9 cellular contexts compared by ENCODE assay signal in the genomic region with DNA sequence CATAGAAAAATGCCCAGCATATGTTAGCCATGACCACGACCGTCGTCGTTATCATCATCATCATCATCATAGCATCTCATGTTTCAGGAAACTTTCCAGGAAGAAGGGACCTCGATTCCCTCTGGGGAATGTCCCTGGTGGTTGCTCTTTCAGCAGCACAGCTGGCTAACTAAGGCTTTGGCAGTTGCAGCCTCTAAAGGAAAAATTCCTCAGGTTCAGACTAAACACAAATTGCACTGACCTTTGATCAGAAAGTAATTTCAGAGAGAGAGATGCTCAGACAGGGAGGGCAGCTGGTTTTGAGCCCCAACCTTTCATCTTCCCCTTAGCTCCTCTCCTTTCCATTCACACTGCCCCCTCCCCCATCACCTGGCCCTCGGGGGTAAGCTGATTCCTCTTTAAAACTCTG. TPM values are rescaled to one million over a fixed set of nuclear protein-coding genes. Genes with fewer than 3 reads are reported as not detected.
DNase-seq lines count a peak whose midpoint lies in the region; ATAC-seq, FAIRE-seq and TF ChIP-seq lines count a peak whose summit lies in the region.
"Had no signal": no experiment of that assay in that cellular context is flagged by ENCODE, and none has a peak within 500 bp of the region (broad histone marks: within the 10 kb centered on the region; RNA-seq: fewer than 3 reads in every experiment).

No MANE protein-coding gene starts in this region.

- H3K27ac Mint-ChIP-seq in stimulated activated naive CD8-positive, alpha-beta T cell treated with anti-CD3 and anti-CD28 coated beads, Interleukin-15, Interleukin-2, amounts not matched to agents 100 ng/mL and 50 ng/mL, for 24 hours = peak overlapping the region; percentile 23
- H3K27ac Mint-ChIP-seq in stimulated activated naive CD8-positive, alpha-beta T cell treated with anti-CD3 and anti-CD28 coated beads, Interleukin-15, amount 100 ng/mL, for 72 hours = no peak overlapping the region
- H3K27ac Mint-ChIP-seq in chondrocyte (ENCODE audit: unreplicated experiment) (peak overlapping the region; percentile 73), immature natural killer cell (no peak overlapping the region)

- H3K27me3 Mint-ChIP-seq in stimulated activated naive CD8-positive, alpha-beta T cell treated with anti-CD3 and anti-CD28 coated beads, Interleukin-15, Interleukin-2, amounts not matched to agents 100 ng/mL and 50 ng/mL, for 24 hours = peaks cover 8% of the 10 kb centered on the region
- H3K27me3 Mint-ChIP-seq in stimulated activated naive CD8-positive, alpha-beta T cell treated with anti-CD3 and anti-CD28 coated beads, Interleukin-15, amount 100 ng/mL, for 72 hours = peaks cover 22% of the 10 kb centered on the region
- H3K27me3 Mint-ChIP-seq in chondrocyte (ENCODE audit: low read depth) (peaks cover 3% of the 10 kb centered on the region), immature natural killer cell (ENCODE audit: low read depth in 3 of 3) (peaks cover under 1 to 5% (median 4%) of the 10 kb centered on the region in 3 donors)

- peaks cover 5% of the 10 kb centered on the region for H3K4me1 Mint-ChIP-seq in stimulated activated naive CD8-positive, alpha-beta T cell treated with anti-CD3 and anti-CD28 coated beads, Interleukin-15, Interleukin-2, amounts not matched to agents 100 ng/mL and 50 ng/mL, for 24 hours (ENCODE audit: low read depth)
- H3K4me1 Mint-ChIP-seq in stimulated activated naive CD8-positive, alpha-beta T cell treated with anti-CD3 and anti-CD28 coated beads, Interleukin-15, amount 100 ng/mL, for 72 hours = peaks cover 10% of the 10 kb centered on the region
- H3K4me1 Mint-ChIP-seq in chondrocyte (ENCODE audit: low read depth) (peaks cover 17% of the 10 kb centered on the region), immature natural killer cell (no peaks in the 10 kb centered on the region)
- H3K4me1 Mint-ChIP-seq: central memory CD8-positive, alpha-beta T cell had no signal

- no peaks in the 10 kb centered on the region for H3K36me3 Mint-ChIP-seq in stimulated activated naive CD8-positive, alpha-beta T cell treated with anti-CD3 and anti-CD28 coated beads, Interleukin-15, Interleukin-2, amounts not matched to agents 100 ng/mL and 50 ng/mL, for 24 hours (ENCODE audit: low read depth)
- H3K36me3 Mint-ChIP-seq in chondrocyte (ENCODE audit: low read depth) (peaks cover 2% of the 10 kb centered on the region), immature natural killer cell (peaks cover 0 to 3% (median 0%) of the 10 kb centered on the region in 3 donors)

- no peak overlapping the region for H3K4me3 Mint-ChIP-seq in stimulated activated naive CD8-positive, alpha-beta T cell treated with anti-CD3 and anti-CD28 coated beads, Interleukin-15, Interleukin-2, amounts not matched to agents 100 ng/mL and 50 ng/mL, for 24 hours
- no peak overlapping the region for H3K4me3 Mint-ChIP-seq in stimulated activated naive CD8-positive, alpha-beta T cell treated with anti-CD3 and anti-CD28 coated beads, Interleukin-15, amount 100 ng/mL, for 72 hours
- H3K4me3 Mint-ChIP-seq in chondrocyte (ENCODE audit: unreplicated experiment) (peak overlapping the region; percentile 8), immature natural killer cell (no peak overlapping the region)
- H3K4me3 Mint-ChIP-seq: activated T-cell treated with anti-CD3 and anti-CD28 coated beads, Interleukin-2, amount 50 U/mL, for 4 hours; central memory CD8-positive, alpha-beta T cell had no signal

- no peak for TF ChIP-seq CTCF in chondrocyte (IDR thresholded peaks at IDR 0.05)

- H3K9me3 Mint-ChIP-seq in stimulated activated naive CD8-positive, alpha-beta T cell treated with anti-CD3 and anti-CD28 coated beads, Interleukin-15, Interleukin-2, amounts not matched to agents 100 ng/mL and 50 ng/mL, for 24 hours = no peaks in the 10 kb centered on the region
- no peaks in the 10 kb centered on the region for H3K9me3 Mint-ChIP-seq in stimulated activated naive CD8-positive, alpha-beta T cell treated with anti-CD3 and anti-CD28 coated beads, Interleukin-15, amount 100 ng/mL, for 72 hours
- H3K9me3 Mint-ChIP-seq in chondrocyte (ENCODE audit: low read depth) (no peaks in the 10 kb centered on the region), immature natural killer cell (no peaks in the 10 kb centered on the region)
- H3K9me3 Mint-ChIP-seq: activated T-cell treated with anti-CD3 and anti-CD28 coated beads, Interleukin-2, amount 50 U/mL, for 4 hours; central memory CD8-positive, alpha-beta T cell had no signal

- no peak for FAIRE-seq in GM19239 (lab: Jason Lieb, UNC)

- ATAC-seq in stimulated activated naive CD8-positive, alpha-beta T cell treated with anti-CD3 and anti-CD28 coated beads, Interleukin-15, amount 100 ng/mL, for 72 hours = no peak
- ATAC-seq: activated T-cell treated with anti-CD3 and anti-CD28 coated beads, Interleukin-2, amount 50 U/mL, for 4 hours had no signal

- no peak for DNase-seq in stimulated activated naive CD8-positive, alpha-beta T cell treated with anti-CD3 and anti-CD28 coated beads, Interleukin-15, amount 100 ng/mL, for 72 hours
- DNase-seq in chondrocyte (ENCODE audit: low spot score) (no peak), immature natural killer cell (no peak), NCI-H1694 (lab: John Stamatoyannopoulos, UW) (no peak), GM19239 (ENCODE audit: insufficient read length, low spot score) (no peak)
- DNase-seq: activated T-cell treated with anti-CD3 and anti-CD28 coated beads, Interleukin-2, amount 50 U/mL, for 4 hours; foreskin melanocyte had no signal

RNA-seq across cellular contexts. Expression of a gene that starts 5.6 kb away (rescaled TPM):
- 2.3 to 3.2 TPM (median 2.6 TPM) in 3 replicates for total RNA-seq in chondrocyte
- polyA plus RNA-seq in immature natural killer cell = under 1 TPM in 1 of 3 donors, not detected in 2; 0.27 TPM

RNA-seq across cellular contexts. Expression of a gene that starts 12.7 kb away (rescaled TPM):
- 0.52 to 1.5 TPM (median 0.56 TPM) in 3 replicates for total RNA-seq in chondrocyte
- under 1 TPM in 1 of 3 donors, not detected in 2; 0.74 TPM for polyA plus RNA-seq in immature natural killer cell

RNA-seq across cellular contexts. Expression of a gene that starts 18.5 kb away (rescaled TPM):
- total RNA-seq in chondrocyte = 43.5 to 59.3 TPM (median 50.6 TPM) in 3 replicates
- polyA plus RNA-seq in immature natural killer cell = 10 to 100 TPM; 73.3 to 84.6 (median 76.9) TPM

RNA-seq across cellular contexts. Expression of a gene that starts 18.7 kb away (rescaled TPM):
- total RNA-seq in chondrocyte = 56.9 to 85.6 TPM (median 61.2 TPM) in 3 replicates
- polyA plus RNA-seq in immature natural killer cell = 10 to 100 TPM; 14.1 to 20.6 (median 19.3) TPM

RNA-seq across cellular contexts. Expression of a gene that starts 31.7 kb away (rescaled TPM):
- total RNA-seq in chondrocyte = 15.8 to 25.9 TPM (median 19.3 TPM) in 3 replicates
- 10 to 100 TPM in 2 of 3 donors, 1 to 10 TPM in 1; 9.2 to 19.5 (median 17.2) TPM for polyA plus RNA-seq in immature natural killer cell

Comparison
In these comparisons a context has a peak if more than half of its experiments do, and no peak if none do; other contexts are left out.
1. H3K27ac Mint-ChIP-seq: peak in stimulated activated naive CD8-positive, alpha-beta T cell treated with anti-CD3 and anti-CD28 coated beads, Interleukin-15, Interleukin-2, amounts not matched to agents 100 ng/mL and 50 ng/mL, for 24 hours (single experiment) and chondrocyte (single experiment); none in stimulated activated naive CD8-positive, alpha-beta T cell treated with anti-CD3 and anti-CD28 coated beads, Interleukin-15, amount 100 ng/mL, for 72 hours (0 of 2) and immature natural killer cell (0 of 6).